16 cellular contexts compared by ENCODE assay signal in the genomic region with DNA sequence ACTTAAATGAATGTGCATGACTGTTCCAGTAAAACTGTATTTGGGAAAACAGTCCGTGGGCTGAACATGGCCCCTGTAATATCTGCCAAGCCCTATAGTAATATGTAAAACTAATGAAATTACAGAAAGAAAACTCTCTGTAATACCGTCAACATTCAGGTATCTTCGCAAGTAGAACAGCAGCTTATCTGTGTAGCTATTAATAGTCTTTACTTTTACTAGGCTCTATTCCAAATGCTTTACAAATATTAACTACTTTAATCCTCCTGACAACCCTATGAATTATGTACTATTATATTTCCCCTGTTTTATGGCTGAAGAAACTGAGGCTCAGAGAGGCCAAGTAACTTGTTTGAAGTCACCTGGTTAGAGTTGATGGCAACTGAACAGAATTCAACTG. TPM values are rescaled to one million over a fixed set of nuclear protein-coding genes. Genes with fewer than 3 reads are reported as not detected.
"Had no signal": no experiment of that assay in that cellular context is flagged by ENCODE, and none has a peak within 500 bp of the region (broad histone marks: within the 10 kb centered on the region; RNA-seq: fewer than 3 reads in every experiment).

No MANE protein-coding gene starts in this region.

- DNase-seq: activated CD4-positive, alpha-beta T cell treated with anti-CD3 and anti-CD28 coated beads for 1 hour; activated CD4-positive, alpha-beta T cell treated with anti-CD3 and anti-CD28 coated beads, Interleukin-2, amount 50 U/mL, for 1 hour; activated T-cell treated with anti-CD3 and anti-CD28 coated beads, Interleukin-2, amount 50 U/mL, for 1 hour; colonic mucosa; left cardiac atrium; lower lobe of right lung; naive thymus-derived CD4-positive, alpha-beta T cell; occipital lobe; retina; stimulated activated CD4-positive, alpha-beta T cell treated with anti-CD3 and anti-CD28 coated beads, Interleukin-4, amount 100 ng/mL, for 4 hours; stimulated activated naive CD8-positive, alpha-beta T cell treated with anti-CD3 and anti-CD28 coated beads, Interleukin-15, Interleukin-2, amounts not matched to agents 100 U/mL and 50 U/mL, for 24 hours; substantia nigra; T-cell; transverse colon had no signal

- H3K4me1 ChIP-seq: colonic mucosa had no signal

- H3K9me3 ChIP-seq: colonic mucosa, lower lobe of right lung, transverse colon had no signal

- ATAC-seq: activated naive CD4-positive, alpha-beta T cell treated with anti-CD3 and anti-CD28 coated beads, Interleukin-2, amount 50 U/mL, for 72 hours; activated T-helper 17 cell treated with anti-CD3 and anti-CD28 coated beads, Interleukin-2, amount 50 U/mL, for 72 hours; left cardiac atrium; lower lobe of right lung; naive thymus-derived CD4-positive, alpha-beta T cell; stimulated activated naive CD8-positive, alpha-beta T cell treated with anti-CD3 and anti-CD28 coated beads, Interleukin-15, Interleukin-2, amounts not matched to agents 100 U/mL and 50 U/mL, for 24 hours; T-cell had no signal

- H3K27me3 ChIP-seq: colonic mucosa, transverse colon had no signal

- H3K36me3 ChIP-seq: colonic mucosa, lower lobe of right lung, transverse colon had no signal

- H3K4me3 ChIP-seq: colonic mucosa, lower lobe of right lung, transverse colon had no signal

- H3K27ac ChIP-seq: colonic mucosa, lower lobe of right lung had no signal

RNA-seq across cellular contexts. Expression of a gene that starts 57.1 kb away (rescaled TPM):
- total RNA-seq: activated naive CD4-positive, alpha-beta T cell treated with anti-CD3 and anti-CD28 coated beads, Interleukin-2, amount 50 U/mL, for 72 hours; activated T-helper 17 cell treated with anti-CD3 and anti-CD28 coated beads, Interleukin-2, amount 50 U/mL, for 72 hours; naive thymus-derived CD4-positive, alpha-beta T cell had no signal
- polyA plus RNA-seq: naive thymus-derived CD4-positive, alpha-beta T cell had no signal
